ENCODE assay signal across 8 cellular contexts in genomic region chr1:112955678-112956502, GRCh38. TPM values are rescaled to one million over a fixed set of nuclear protein-coding genes. Genes with fewer than 3 reads are reported as not detected.
DNase-seq lines count a peak whose midpoint lies in the region; ATAC-seq and TF ChIP-seq lines count a peak whose summit lies in the region.

TSS of gene SLC16A1 (minus strand) at chr1:112956196. CDS start at chr1:112929308, 26,888 bp downstream.

- H3K36me3 Mint-ChIP-seq in CD4-positive, CD25-positive, alpha-beta regulatory T cell = peaks cover 6% of the 10 kb centered on the region
- H3K36me3 Mint-ChIP-seq in dendritic cell treated with granulocyte-macrophage colony-stimulating factor and Interleukin-4, amounts not matched to agents 40 ng/mL and 50 ng/mL, for 4 days (ENCODE audit: low read depth) = peaks cover 31% of the 10 kb centered on the region

- ATAC-seq in CD4-positive, CD25-positive, alpha-beta regulatory T cell (ENCODE audit: low read depth in 2 of 2) = peak; percentile 81 to 83
- ATAC-seq in GM19397 (IDR thresholded peaks at IDR 0.05; ENCODE audit: unreplicated experiment) (peak; percentile 74), HG03565 (IDR thresholded peaks at IDR 0.05; ENCODE audit: unreplicated experiment) (peak; percentile 54)

- H3K9ac ChIP-seq in liver (ENCODE audit: low read depth in 1 of 2, low read length in 2 of 2) = peak within 1 kb of the TSS; percentile 86 to 94

- H3K4me3 ChIP-seq in CD4-positive, CD25-positive, alpha-beta regulatory T cell (ENCODE audit: low read depth, low read length) = peak within 1 kb of the TSS; percentile 90
- H3K4me3 ChIP-seq in liver (ENCODE audit: low read depth in 1 of 3, low read length in 3 of 3) = peak within 1 kb of the TSS; percentile 65 to 97 (median 89)

- peaks cover 5% of the 10 kb centered on the region for H3K27me3 Mint-ChIP-seq in CD4-positive, CD25-positive, alpha-beta regulatory T cell
- no peaks in the 10 kb centered on the region for H3K27me3 Mint-ChIP-seq in dendritic cell treated with granulocyte-macrophage colony-stimulating factor and Interleukin-4, amounts not matched to agents 40 ng/mL and 50 ng/mL, for 4 days

- H3K27me3 ChIP-seq in CD4-positive, CD25-positive, alpha-beta regulatory T cell (ENCODE audit: control insufficient read depth, insufficient read depth, low read length) = no peaks in the 10 kb centered on the region
- no peaks in the 10 kb centered on the region for H3K27me3 ChIP-seq in liver (ENCODE audit: control insufficient read depth in 4 of 4, insufficient read depth in 4 of 4, low read length in 3 of 4)

- H3K4me1 ChIP-seq in CD4-positive, CD25-positive, alpha-beta regulatory T cell (ENCODE audit: control insufficient read depth, insufficient read depth, low read length, poor library complexity, severe bottlenecking) = peaks cover 58% of the 10 kb centered on the region
- H3K4me1 ChIP-seq in liver (ENCODE audit: control insufficient read depth in 4 of 4, insufficient read depth in 4 of 4, low read length in 3 of 4) = peaks cover 4 to 35% (median 9%) of the 10 kb centered on the region in 4 donors

- peak; percentile 8 for TF ChIP-seq CTCF in liver (IDR thresholded peaks at IDR 0.05; ENCODE audit: low read depth, low read length, missing input control)

- peak within 1 kb of the TSS; percentile 83 to 99 (median 84) for H3K4me3 Mint-ChIP-seq in CD4-positive, CD25-positive, alpha-beta regulatory T cell
- peak within 1 kb of the TSS; percentile 94 for H3K4me3 Mint-ChIP-seq in dendritic cell treated with granulocyte-macrophage colony-stimulating factor and Interleukin-4, amounts not matched to agents 40 ng/mL and 50 ng/mL, for 4 days

- H3K36me3 ChIP-seq in CD4-positive, CD25-positive, alpha-beta regulatory T cell (ENCODE audit: control insufficient read depth, insufficient read depth, low read length) = peaks cover 2% of the 10 kb centered on the region
- peaks cover 0 to 2% (median 0%) of the 10 kb centered on the region in 4 donors for H3K36me3 ChIP-seq in liver (ENCODE audit: control insufficient read depth in 4 of 4, insufficient read depth in 3 of 4, low read depth in 1 of 4, low read length in 3 of 4)

- peak; percentile 83 to 96 (median 89) for DNase-seq in CD4-positive, CD25-positive, alpha-beta regulatory T cell
- peak; percentile 83 for DNase-seq in NCI-H748 (lab: John Stamatoyannopoulos, UW; ENCODE audit: unreplicated experiment)
- DNase-seq in activated CD4-positive, alpha-beta T cell treated with anti-CD3 and anti-CD28 coated beads, Interleukin-2, amount 50 U/mL, for 1 hour = peak; percentile 85
- peak; percentile 94 for DNase-seq in stimulated activated CD4-positive, alpha-beta T cell treated with anti-CD3 and anti-CD28 coated beads, Interleukin-4, amount 100 ng/mL, for 1 hour

- H3K27ac Mint-ChIP-seq in CD4-positive, CD25-positive, alpha-beta regulatory T cell = peak within 1 kb of the TSS; percentile 69 to 92 (median 88)
- H3K27ac Mint-ChIP-seq in dendritic cell treated with granulocyte-macrophage colony-stimulating factor and Interleukin-4, amounts not matched to agents 40 ng/mL and 50 ng/mL, for 4 days = peak within 1 kb of the TSS; percentile 98

- WGBS in liver = under 1% methylated on average over 91 of the region's 91 CpGs

- peak within 1 kb of the TSS; percentile 91 for H3K27ac ChIP-seq in CD4-positive, CD25-positive, alpha-beta regulatory T cell (ENCODE audit: insufficient read depth, low read length, poor library complexity, severe bottlenecking)
- peak within 1 kb of the TSS; percentile 91 to 97 for H3K27ac ChIP-seq in liver (ENCODE audit: low read depth in 1 of 2, low read length in 2 of 2)

- H3K9me3 ChIP-seq in CD4-positive, CD25-positive, alpha-beta regulatory T cell (ENCODE audit: control insufficient read depth in 2 of 2, low read length in 2 of 2) = no peaks in the 10 kb centered on the region
- no peaks in the 10 kb centered on the region for H3K9me3 ChIP-seq in liver (ENCODE audit: control insufficient read depth in 4 of 4, low read length in 3 of 4)

- peaks cover 30 to 77% (median 53%) of the 10 kb centered on the region in 4 donors for H3K4me1 Mint-ChIP-seq in CD4-positive, CD25-positive, alpha-beta regulatory T cell
- peaks cover 57% of the 10 kb centered on the region for H3K4me1 Mint-ChIP-seq in dendritic cell treated with granulocyte-macrophage colony-stimulating factor and Interleukin-4, amounts not matched to agents 40 ng/mL and 50 ng/mL, for 4 days (ENCODE audit: low read depth)

- intact Hi-C loops in dendritic cell treated with granulocyte-macrophage colony-stimulating factor and Interleukin-4, amounts not matched to agents 40 ng/mL and 50 ng/mL, for 4 days (cut with micrococcal nuclease) = loop anchor here (1.0 to 5.0 kb wide), 6 partner anchors 25 to 239 kb away; partner anchors contain the start of gene LRIG2

- peak; percentile 41 to 59 for TF ChIP-seq RAD21 in liver (IDR thresholded peaks at IDR 0.05)

- no peaks in the 10 kb centered on the region for H3K9me3 Mint-ChIP-seq in CD4-positive, CD25-positive, alpha-beta regulatory T cell
- H3K9me3 Mint-ChIP-seq in dendritic cell treated with granulocyte-macrophage colony-stimulating factor and Interleukin-4, amounts not matched to agents 40 ng/mL and 50 ng/mL, for 4 days = no peaks in the 10 kb centered on the region

TF ChIP-seq in liver, 16 proteins besides CTCF, POLR2A, EP300 and RAD21:
- TF ChIP-seq ZBTB33 (IDR thresholded peaks at IDR 0.05) (no peak), SP1 (IDR thresholded peaks at IDR 0.05) (peak; percentile 22), FOXA1 (IDR thresholded peaks at IDR 0.05) (no peak), GABPA (IDR thresholded peaks at IDR 0.05 in 1 of 2, conservative IDR thresholded peaks at IDR 0.05 in 1 of 2) (no peak), YY1 (IDR thresholded peaks at IDR 0.05) (peak; percentile 32), REST (IDR thresholded peaks at IDR 0.05) (peak; percentile 57), JUND (IDR thresholded peaks at IDR 0.05) (no peak), TAF1 (conservative IDR thresholded peaks at IDR 0.05) (peak; percentile 81), ATF3 (IDR thresholded peaks at IDR 0.05) (no peak), NR2F2 (IDR thresholded peaks at IDR 0.05) (no peak), EGR1 (IDR thresholded peaks at IDR 0.05; ENCODE audit: low read depth in 2 of 2) (no peak), HNF4G (IDR thresholded peaks at IDR 0.05) (no peak), RXRA (IDR thresholded peaks at IDR 0.05) (peak in 1 of 2 donors; percentile 21), HNF4A (conservative IDR thresholded peaks at IDR 0.05) (peak; percentile 13 to 60), MAX (IDR thresholded peaks at IDR 0.05) (peak; percentile 70), FOXA2 (IDR thresholded peaks at IDR 0.05) (no peak)

RNA-seq across cellular contexts. Expression of gene SLC16A1, which starts in this region (rescaled TPM):
- 62.7 TPM for total RNA-seq in CD4-positive, CD25-positive, alpha-beta regulatory T cell
- 10 to 100 TPM; 21.1 to 33.5 (median 28.0) TPM for polyA plus RNA-seq in CD4-positive, CD25-positive, alpha-beta regulatory T cell
- 10 to 100 TPM; 37.4 to 87.3 TPM for total RNA-seq in liver
- polyA plus RNA-seq in liver = 10 to 100 TPM; 28.3 to 31.7 TPM

Comparison
In these comparisons a context has a peak if more than half of its experiments do, and no peak if none do; other contexts are left out.
1. Peak in every context shown above with its lines: DNase-seq, ATAC-seq, H3K4me3 ChIP-seq and H3K27ac ChIP-seq.